In the genomic region with DNA sequence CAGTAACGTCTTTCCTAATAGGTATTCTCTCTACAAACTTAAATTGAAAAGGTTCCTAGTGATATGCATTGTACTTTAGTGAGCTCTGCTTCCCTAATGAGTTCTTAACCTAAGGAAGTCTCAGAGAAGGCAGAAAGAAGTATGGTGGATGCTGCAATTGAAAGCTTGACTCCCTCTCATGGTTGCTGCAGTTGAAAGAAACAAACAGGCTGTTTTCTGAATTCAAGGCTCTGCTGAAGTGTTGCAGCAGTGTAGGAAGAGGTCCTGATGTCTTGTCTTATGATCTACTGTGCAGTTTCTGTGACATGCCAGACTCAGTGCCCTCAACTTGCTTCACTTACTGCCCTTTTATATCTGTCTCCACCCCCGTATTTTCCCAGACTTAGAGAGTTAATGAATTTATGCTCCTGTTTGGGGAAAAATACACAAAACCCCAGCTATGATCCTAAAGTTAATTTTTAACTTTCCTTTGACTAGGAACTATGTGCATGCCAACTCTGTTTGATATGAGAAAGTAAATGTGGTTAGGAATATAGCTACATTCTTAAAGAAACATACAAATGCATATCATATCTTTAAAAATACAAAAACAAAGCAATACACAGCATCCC, we compare ENCODE assay signal across 19 cellular contexts.
"Had no signal": no experiment of that assay in that cellular context is flagged by ENCODE, and none has a peak within 500 bp of the region (broad histone marks: within the 10 kb centered on the region; RNA-seq: fewer than 3 reads in every experiment).

No MANE protein-coding gene starts in this region.

- H3K4me1 ChIP-seq: left ventricle myocardium inferior, psoas muscle had no signal

- H3K36me3 ChIP-seq: left ventricle myocardium inferior had no signal

- H3K4me3 ChIP-seq: coronary artery, left ventricle myocardium inferior, psoas muscle, SK-N-MC had no signal

- FAIRE-seq: endothelial cell of umbilical vein had no signal

- H3K36me3 Mint-ChIP-seq: activated naive CD4-positive, alpha-beta T cell treated with anti-CD3 and anti-CD28 coated beads, Interleukin-2, amount 10 ng/mL, durations not matched to agents 7 days and 5 days; immature natural killer cell; memory B cell; stimulated activated effector memory CD8-positive, alpha-beta T cell treated with anti-CD3 and anti-CD28 coated beads, Interleukin-12 subunit alpha, Interleukin-12 subunit beta, amount 100 ng/mL, for 72 hours; T-cell had no signal

- H3K27ac ChIP-seq: coronary artery, left ventricle myocardium inferior, psoas muscle, SK-N-MC, VCaP had no signal

- H3K4me1 Mint-ChIP-seq: activated naive CD4-positive, alpha-beta T cell treated with anti-CD3 and anti-CD28 coated beads, Interleukin-2, amount 10 ng/mL, durations not matched to agents 7 days and 5 days; immature natural killer cell; memory B cell; stimulated activated effector memory CD8-positive, alpha-beta T cell treated with anti-CD3 and anti-CD28 coated beads, Interleukin-12 subunit alpha, Interleukin-12 subunit beta, amount 100 ng/mL, for 72 hours; T-cell had no signal

- ATAC-seq: psoas muscle; stimulated activated effector memory CD8-positive, alpha-beta T cell treated with anti-CD3 and anti-CD28 coated beads, Interleukin-12 subunit alpha, Interleukin-12 subunit beta, amount 100 ng/mL, for 72 hours; T-cell had no signal

- H3K9me3 ChIP-seq: left ventricle myocardium inferior, psoas muscle had no signal

- H3K27me3 Mint-ChIP-seq: activated naive CD4-positive, alpha-beta T cell treated with anti-CD3 and anti-CD28 coated beads, Interleukin-2, amount 10 ng/mL, durations not matched to agents 7 days and 5 days; memory B cell; T-cell had no signal

- H3K27ac Mint-ChIP-seq: activated naive CD4-positive, alpha-beta T cell treated with anti-CD3 and anti-CD28 coated beads, Interleukin-2, amount 10 ng/mL, durations not matched to agents 7 days and 5 days; immature natural killer cell; memory B cell; stimulated activated effector memory CD8-positive, alpha-beta T cell treated with anti-CD3 and anti-CD28 coated beads, Interleukin-12 subunit alpha, Interleukin-12 subunit beta, amount 100 ng/mL, for 72 hours; T-cell had no signal

- H3K4me3 Mint-ChIP-seq: activated naive CD4-positive, alpha-beta T cell treated with anti-CD3 and anti-CD28 coated beads, Interleukin-2, amount 10 ng/mL, durations not matched to agents 7 days and 5 days; immature natural killer cell; memory B cell; stimulated activated effector memory CD8-positive, alpha-beta T cell treated with anti-CD3 and anti-CD28 coated beads, Interleukin-12 subunit alpha, Interleukin-12 subunit beta, amount 100 ng/mL, for 72 hours; T-cell had no signal

- DNase-seq: activated CD4-positive, alpha-beta T cell treated with anti-CD3 and anti-CD28 coated beads for 1 hour; activated CD4-positive, alpha-beta T cell treated with anti-CD3 and anti-CD28 coated beads, Interleukin-2, amount 50 U/mL, for 4 hours; activated naive CD4-positive, alpha-beta T cell treated with anti-CD3 and anti-CD28 coated beads, Interleukin-2, amount 10 ng/mL, durations not matched to agents 7 days and 5 days; activated T-cell treated with anti-CD3 and anti-CD28 coated beads, Interleukin-2, amount 50 U/mL, for 1 hour; central memory CD4-positive, alpha-beta T cell; foreskin fibroblast; head of caudate nucleus; immature natural killer cell; left ventricle myocardium inferior; psoas muscle; stimulated activated CD4-positive, alpha-beta T cell treated with anti-CD3 and anti-CD28 coated beads, Interleukin-12 subunit alpha, Interleukin-12 subunit beta, amount 100 ng/mL, for 4 hours; T-cell; T1000 had no signal

- H3K9me3 Mint-ChIP-seq: memory B cell had no signal
